In the genomic region with DNA sequence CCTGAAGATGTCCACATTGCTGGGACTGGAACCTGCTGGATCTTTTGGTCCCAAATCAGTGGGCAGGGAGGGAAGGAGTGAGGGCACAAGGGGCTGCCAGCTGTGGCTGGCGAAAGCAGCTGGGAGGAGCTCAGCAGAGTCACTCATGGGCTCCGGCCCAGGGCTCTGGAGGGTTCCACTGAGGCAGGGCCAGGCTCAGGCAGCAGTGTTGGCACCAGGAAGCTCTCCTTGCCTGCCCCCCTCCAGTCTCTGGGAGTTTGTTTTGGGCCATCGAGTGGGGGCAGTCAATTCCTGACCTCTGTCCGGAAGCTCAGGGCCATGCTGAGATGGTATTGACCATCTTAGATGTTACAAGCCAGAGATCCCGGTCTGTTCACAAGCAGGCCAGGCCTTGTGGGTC, we compare ENCODE assay signal across 28 cellular contexts. TPM values are rescaled to one million over a fixed set of nuclear protein-coding genes. Genes with fewer than 3 reads are reported as not detected.
"Had no signal": no experiment of that assay in that cellular context is flagged by ENCODE, and none has a peak within 500 bp of the region (broad histone marks: within the 10 kb centered on the region; RNA-seq: fewer than 3 reads in every experiment).

No MANE protein-coding gene starts in this region.

- H3K27ac ChIP-seq: coronary artery, gastroesophageal sphincter, pancreas, psoas muscle, vagina had no signal

- DNase-seq: activated CD4-positive, alpha-beta memory T cell treated with anti-CD3 and anti-CD28 coated beads, Interleukin-2, amount 10 ng/mL, durations not matched to agents 7 days and 5 days; activated CD4-positive, alpha-beta T cell treated with anti-CD3 and anti-CD28 coated beads for 1 hour; activated CD4-positive, alpha-beta T cell treated with anti-CD3 and anti-CD28 coated beads, Interleukin-2, amount 10 ng/mL, durations not matched to agents 7 days and 5 days; activated CD8-positive, alpha-beta memory T cell treated with anti-CD3 and anti-CD28 coated beads, Interleukin-2, amount 10 ng/mL, durations not matched to agents 7 days and 5 days; activated naive CD4-positive, alpha-beta T cell treated with Interleukin-2 at 50 U/mL for 16 hours; activated T-cell treated with anti-CD3 and anti-CD28 coated beads, Interleukin-2, amount 50 U/mL, for 48 hours; anterior cingulate cortex; cerebellar nuclear complex; effector memory CD8-positive, alpha-beta T cell; hippocampal formation; left cardiac atrium; midbrain; naive thymus-derived CD8-positive, alpha-beta T cell; nucleus accumbens; pancreas; psoas muscle; stimulated activated CD4-positive, alpha-beta T cell treated with anti-CD3 and anti-CD28 coated beads, Interleukin-2, amount 100 ng/mL, for 48 hours; T-helper 2 cell had no signal

- H3K4me3 ChIP-seq: coronary artery, gastroesophageal sphincter, pancreas, psoas muscle, vagina had no signal

- H3K9me3 Mint-ChIP-seq: activated CD4-positive, alpha-beta memory T cell treated with anti-CD3 and anti-CD28 coated beads, Interleukin-2, amount 10 ng/mL, durations not matched to agents 7 days and 5 days; activated CD4-positive, alpha-beta T cell treated with anti-CD3 and anti-CD28 coated beads, Interleukin-2, amount 10 ng/mL, durations not matched to agents 7 days and 5 days; effector memory CD8-positive, alpha-beta T cell; memory B cell; stimulated activated naive CD8-positive, alpha-beta T cell treated with anti-CD3 and anti-CD28 coated beads, Interleukin-15, Interleukin-2, amounts not matched to agents 100 ng/mL and 50 ng/mL, for 24 hours; type B pancreatic cell had no signal

- H3K27ac Mint-ChIP-seq: activated CD4-positive, alpha-beta memory T cell treated with anti-CD3 and anti-CD28 coated beads, Interleukin-2, amount 10 ng/mL, durations not matched to agents 7 days and 5 days; activated CD4-positive, alpha-beta T cell treated with anti-CD3 and anti-CD28 coated beads, Interleukin-2, amount 10 ng/mL, durations not matched to agents 7 days and 5 days; activated CD8-positive, alpha-beta memory T cell treated with anti-CD3 and anti-CD28 coated beads, Interleukin-2, amount 10 ng/mL, durations not matched to agents 7 days and 5 days; activated naive CD8-positive, alpha-beta T cell; memory B cell; stimulated activated naive CD8-positive, alpha-beta T cell treated with anti-CD3 and anti-CD28 coated beads, Interleukin-15, Interleukin-2, amounts not matched to agents 100 ng/mL and 50 ng/mL, for 24 hours; type B pancreatic cell; WTC11 had no signal

- H3K4me3 Mint-ChIP-seq: activated CD4-positive, alpha-beta memory T cell treated with anti-CD3 and anti-CD28 coated beads, Interleukin-2, amount 10 ng/mL, durations not matched to agents 7 days and 5 days; activated CD4-positive, alpha-beta T cell treated with anti-CD3 and anti-CD28 coated beads, Interleukin-2, amount 10 ng/mL, durations not matched to agents 7 days and 5 days; activated CD8-positive, alpha-beta memory T cell treated with anti-CD3 and anti-CD28 coated beads, Interleukin-2, amount 10 ng/mL, durations not matched to agents 7 days and 5 days; activated naive CD8-positive, alpha-beta T cell; effector memory CD8-positive, alpha-beta T cell; memory B cell; naive thymus-derived CD8-positive, alpha-beta T cell; neural crest cell; stimulated activated naive CD8-positive, alpha-beta T cell treated with anti-CD3 and anti-CD28 coated beads, Interleukin-15, Interleukin-2, amounts not matched to agents 100 ng/mL and 50 ng/mL, for 24 hours; type B pancreatic cell; WTC11 had no signal

- H3K27me3 ChIP-seq: pancreas, vagina had no signal

- ATAC-seq: activated CD8-positive, alpha-beta memory T cell treated with anti-CD3 and anti-CD28 coated beads, Interleukin-2, amount 10 ng/mL, durations not matched to agents 7 days and 5 days; effector memory CD8-positive, alpha-beta T cell; gastroesophageal sphincter; left cardiac atrium; naive thymus-derived CD8-positive, alpha-beta T cell; pancreas; psoas muscle had no signal

- H3K27me3 Mint-ChIP-seq: activated CD4-positive, alpha-beta memory T cell treated with anti-CD3 and anti-CD28 coated beads, Interleukin-2, amount 10 ng/mL, durations not matched to agents 7 days and 5 days; activated CD4-positive, alpha-beta T cell treated with anti-CD3 and anti-CD28 coated beads, Interleukin-2, amount 10 ng/mL, durations not matched to agents 7 days and 5 days; activated CD8-positive, alpha-beta memory T cell treated with anti-CD3 and anti-CD28 coated beads, Interleukin-2, amount 10 ng/mL, durations not matched to agents 7 days and 5 days; activated naive CD8-positive, alpha-beta T cell; effector memory CD8-positive, alpha-beta T cell; memory B cell; naive thymus-derived CD8-positive, alpha-beta T cell; stimulated activated naive CD8-positive, alpha-beta T cell treated with anti-CD3 and anti-CD28 coated beads, Interleukin-15, Interleukin-2, amounts not matched to agents 100 ng/mL and 50 ng/mL, for 24 hours; type B pancreatic cell had no signal

- H3K4me1 Mint-ChIP-seq: activated CD4-positive, alpha-beta T cell treated with anti-CD3 and anti-CD28 coated beads, Interleukin-2, amount 10 ng/mL, durations not matched to agents 7 days and 5 days had no signal

- H3K4me1 ChIP-seq: gastroesophageal sphincter, pancreas, psoas muscle, vagina had no signal

- H3K9me3 ChIP-seq: gastroesophageal sphincter, pancreas, psoas muscle, vagina had no signal

RNA-seq across cellular contexts. Expression of gene IRF4, which starts 39.1 kb away (rescaled TPM):
- total RNA-seq: endothelial cell of umbilical vein had no signal
